21 cellular contexts compared by ENCODE assay signal in the genomic region with DNA sequence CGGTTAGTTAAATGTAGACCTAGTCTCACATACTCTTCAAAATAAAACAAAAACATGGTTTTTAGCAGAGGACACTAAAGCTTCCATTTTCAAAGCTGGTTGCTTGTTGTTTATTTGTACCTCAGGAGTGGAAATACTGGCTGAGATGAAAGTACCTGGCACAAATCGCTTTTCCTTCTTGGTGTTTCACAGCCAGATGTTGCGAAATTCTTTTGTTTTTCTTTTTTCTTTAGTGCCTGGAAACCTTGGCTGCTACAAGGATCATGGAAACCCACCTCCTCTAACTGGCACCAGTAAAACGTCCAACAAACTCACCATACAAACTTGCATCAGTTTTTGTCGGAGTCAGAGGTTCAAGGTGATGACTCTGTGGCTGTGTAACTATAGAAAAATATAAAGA. TPM values are rescaled to one million over a fixed set of nuclear protein-coding genes. Genes with fewer than 3 reads are reported as not detected.
DNase-seq lines count a peak whose midpoint lies in the region; ATAC-seq, FAIRE-seq and TF ChIP-seq lines count a peak whose summit lies in the region.
"Had no signal": no experiment of that assay in that cellular context is flagged by ENCODE, and none has a peak within 500 bp of the region (broad histone marks: within the 10 kb centered on the region; RNA-seq: fewer than 3 reads in every experiment).

No MANE protein-coding gene starts in this region.

- no peak overlapping the region for H3K4me2 ChIP-seq in A549
- H3K4me2 ChIP-seq: SK-N-SH had no signal

- no peak for ATAC-seq in A549
- ATAC-seq in stimulated activated naive CD8-positive, alpha-beta T cell treated with anti-CD3 and anti-CD28 coated beads, Interleukin-15, Interleukin-2, amounts not matched to agents 100 U/mL and 50 U/mL, for 24 hours = no peak

- FAIRE-seq in A549 (lab: Jason Lieb, UNC) = no peak
- FAIRE-seq: A204.1, HTR-8/SVneo had no signal

- CTCF ChIA-PET in A549 (lab: Yijun Ruan, JAX) = no interaction called here

- 65% methylated on average over 5 of the region's 5 CpGs for WGBS in A549 (ENCODE audit: missing lambda C conversion rate)

- no peaks in the 10 kb centered on the region for H3K9me3 ChIP-seq in A549
- H3K9me3 ChIP-seq: Caco-2, Peyer's patch, SK-N-SH had no signal

- H3K4me3 ChIP-seq in A549 (no peak overlapping the region), fibroblast of the aortic adventitia (ENCODE audit: low read depth, low read length) (no peak overlapping the region)
- H3K4me3 ChIP-seq: Peyer's patch had no signal

- no peak overlapping the region for H3K27ac ChIP-seq in A549
- H3K27ac ChIP-seq: Peyer's patch had no signal

- DNase-seq in A549 (ENCODE audit: low read depth in 1 of 2, low spot score in 1 of 2) (no peak), amniotic epithelial cell (ENCODE audit: low read depth) (peak; percentile 89), fibroblast of the aortic adventitia (ENCODE audit: low read depth) (peak; percentile 59), renal cortical epithelial cell (ENCODE audit: low read depth) (peak; percentile 90), cerebellar cortex (ENCODE audit: low spot score) (no peak), dermis blood vessel endothelial cell (no peak), cerebellar nuclear complex (lab: John Stamatoyannopoulos, UW) (no peak)
- DNase-seq in stimulated activated naive CD8-positive, alpha-beta T cell treated with anti-CD3 and anti-CD28 coated beads, Interleukin-15, Interleukin-2, amounts not matched to agents 100 U/mL and 50 U/mL, for 24 hours = no peak
- DNase-seq: Caco-2, HCEC 1CT, KG1, NCI-H1105 treated with DMSO at 0.1 percent for 48 hours, NCI-H187 treated with DMSO at 0.1 percent for 48 hours, Peyer's patch, Right ventricle myocardium superior, SK-N-SH had no signal

- no peak for TF ChIP-seq POLR2A in A549 (IDR thresholded peaks at IDR 0.05; ENCODE audit: low read length)

- TF ChIP-seq RAD21 in A549 (conservative IDR thresholded peaks at IDR 0.05 in 1 of 2, IDR thresholded peaks at IDR 0.05 in 1 of 2) = no peak

- TF ChIP-seq EP300 in A549 (IDR thresholded peaks at IDR 0.05) = no peak

- TF ChIP-seq CTCF in A549 (IDR thresholded peaks at IDR 0.05) (no peak), fibroblast of the aortic adventitia (IDR thresholded peaks at IDR 0.05; ENCODE audit: insufficient read depth, low read length) (no peak)

- no peaks in the 10 kb centered on the region for H3K4me1 ChIP-seq in A549
- H3K4me1 ChIP-seq: Peyer's patch had no signal

- POLR2A ChIA-PET in A549 (lab: Yijun Ruan, JAX) = no interaction called here

TF ChIP-seq in A549, 52 proteins besides CTCF, POLR2A, EP300 and RAD21:
- TF ChIP-seq FOSL2 (IDR thresholded peaks at IDR 0.05) (no peak), FOSL2 (CRISPR knock-in tag; IDR thresholded peaks at IDR 0.05) (no peak), CEBPB (IDR thresholded peaks at IDR 0.05) (peak; percentile 26 to 62; a peak in 3 of 4 replicates)

RNA-seq across cellular contexts. Expression of a gene that starts 48.3 kb away (rescaled TPM):
- polyA plus RNA-seq in A549 (2011; rRNA removed) (1.7 and 2.4 TPM in 2 replicates), A549 (2017; fragmentation: RNase III; extraction: RNeasy Plus Mini Kit Qiagen cat#74134 plus additional on column Dnase treatment) (2.5 to 2.7 TPM (median 2.7 TPM) in 3 replicates)
- 1.5 and 2.4 TPM in 2 replicates for polyA plus RNA-seq in A549 (2012; cell fraction: cytosol; rRNA removed)
- polyA plus RNA-seq in A549 (2012; cell fraction: nucleus; rRNA removed) = 2.1 TPM in 2 replicates
- polyA minus RNA-seq in A549 (2011; rRNA and poly(A)+ RNA removed) = 3.7 and 4.5 TPM in 2 replicates
- total RNA-seq in fibroblast of the aortic adventitia (ENCODE audit: low replicate concordance) (2.5 and 5.7 TPM in 2 replicates), renal cortical epithelial cell (7.5 and 11.7 TPM in 2 replicates), dermis blood vessel endothelial cell (0.56 and 0.68 TPM in 2 replicates)

RNA-seq across cellular contexts. Expression of a gene that starts 59.5 kb away (rescaled TPM):
- polyA plus RNA-seq in A549 (2011; rRNA removed) (not detected in 2 replicates), A549 (2017; fragmentation: RNase III; extraction: RNeasy Plus Mini Kit Qiagen cat#74134 plus additional on column Dnase treatment) (not detected in 3 replicates)
- polyA plus RNA-seq in A549 (2012; cell fraction: cytosol; rRNA removed) = not detected in 2 replicates
- polyA plus RNA-seq in A549 (2012; cell fraction: nucleus; rRNA removed) = not detected in 2 replicates
- polyA minus RNA-seq in A549 (2011; rRNA and poly(A)+ RNA removed) = not detected in 2 replicates
- total RNA-seq in fibroblast of the aortic adventitia (ENCODE audit: low replicate concordance) (not detected in 2 replicates), renal cortical epithelial cell (not detected in 2 replicates), dermis blood vessel endothelial cell (not detected in 2 replicates)
- total RNA-seq: Caco-2, M059J, NCI-H460, Peyer's patch, Right ventricle myocardium superior had no signal
- polyA plus RNA-seq: CD14-positive monocyte, SK-N-SH had no signal

Comparison
In these comparisons a context has a peak if more than half of its experiments do, and no peak if none do; other contexts are left out.
1. DNase-seq: peak in amniotic epithelial cell (single experiment), fibroblast of the aortic adventitia (single experiment) and renal cortical epithelial cell (single experiment); none in A549 (0 of 2), cerebellar cortex (single experiment), dermis blood vessel endothelial cell (single experiment), stimulated activated naive CD8-positive, alpha-beta T cell treated with anti-CD3 and anti-CD28 coated beads, Interleukin-15, Interleukin-2, amounts not matched to agents 100 U/mL and 50 U/mL, for 24 hours (single experiment) and cerebellar nuclear complex (0 of 2).